22 cellular contexts compared by ENCODE assay signal in the genomic region with DNA sequence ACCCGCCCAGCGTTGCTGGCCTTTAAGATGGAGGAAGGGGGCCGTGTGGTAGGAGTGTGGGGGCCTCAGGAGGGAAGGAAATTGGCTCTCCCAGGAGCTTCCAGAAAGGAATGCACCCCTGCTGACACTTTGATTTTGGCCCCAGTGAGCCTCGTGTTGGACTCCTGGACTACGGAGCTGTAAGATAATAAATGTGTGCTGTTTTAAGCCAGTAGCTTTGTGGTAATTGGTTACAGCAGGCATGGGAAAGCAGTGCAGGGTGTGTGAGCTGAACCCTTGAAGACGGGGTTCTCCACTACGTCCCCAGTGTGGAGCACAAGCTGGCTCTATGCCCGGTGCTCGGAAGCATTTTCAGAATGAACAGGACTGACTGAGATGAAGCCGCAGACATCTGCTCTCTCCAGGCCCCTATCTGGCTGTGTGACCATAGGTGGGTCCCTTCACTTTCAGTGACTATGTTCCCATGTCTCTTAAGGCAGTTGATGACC. TPM values are rescaled to one million over a fixed set of nuclear protein-coding genes. Genes with fewer than 3 reads are reported as not detected.
"Had no signal": no experiment of that assay in that cellular context is flagged by ENCODE, and none has a peak within 500 bp of the region (broad histone marks: within the 10 kb centered on the region; RNA-seq: fewer than 3 reads in every experiment).

No MANE protein-coding gene starts in this region.

- H3K36me3 Mint-ChIP-seq: memory B cell, type B pancreatic cell had no signal

- H3K36me3 ChIP-seq: esophagus muscularis mucosa, gastroesophageal sphincter, heart left ventricle, prostate gland, right atrium auricular region, suprapubic skin had no signal

- DNase-seq: activated CD4-positive, alpha-beta T cell treated with anti-CD3 and anti-CD28 coated beads, Interleukin-2, amount 10 ng/mL, durations not matched to agents 7 days and 5 days; activated CD8-positive, alpha-beta T cell treated with anti-CD3 and anti-CD28 coated beads, Interleukin-2, amount 10 ng/mL, durations not matched to agents 7 days and 5 days; activated naive CD4-positive, alpha-beta T cell treated with anti-CD3 and anti-CD28 coated beads for 36 hours; activated T-cell treated with anti-CD3 and anti-CD28 coated beads, Interleukin-2, amount 50 U/mL, for 24 hours; anterior cingulate cortex; effector CD8-positive, alpha-beta T cell; heart left ventricle; kidney glomerular epithelial cell; nephron progenitor cell; stimulated activated naive CD8-positive, alpha-beta T cell treated with anti-CD3 and anti-CD28 coated beads, Interleukin-15, amount 100 ng/mL, for 72 hours; T1000 had no signal

- H3K4me1 ChIP-seq: esophagus muscularis mucosa, gastroesophageal sphincter, heart left ventricle, prostate gland, right atrium auricular region, suprapubic skin had no signal

- H3K4me1 Mint-ChIP-seq: activated CD4-positive, alpha-beta T cell treated with anti-CD3 and anti-CD28 coated beads, Interleukin-2, amount 10 ng/mL, durations not matched to agents 7 days and 5 days; memory B cell; stimulated activated naive CD8-positive, alpha-beta T cell treated with anti-CD3 and anti-CD28 coated beads, Interleukin-15, amount 100 ng/mL, for 72 hours had no signal

- H3K4me3 Mint-ChIP-seq: activated CD4-positive, alpha-beta T cell treated with anti-CD3 and anti-CD28 coated beads, Interleukin-2, amount 10 ng/mL, durations not matched to agents 7 days and 5 days; activated CD8-positive, alpha-beta T cell treated with anti-CD3 and anti-CD28 coated beads, Interleukin-2, amount 10 ng/mL, durations not matched to agents 7 days and 5 days; activated naive CD4-positive, alpha-beta T cell treated with anti-CD3 and anti-CD28 coated beads for 36 hours; activated T-cell treated with anti-CD3 and anti-CD28 coated beads, Interleukin-2, amount 50 U/mL, for 24 hours; dendritic cell treated with granulocyte-macrophage colony-stimulating factor and Interleukin-4, amounts not matched to agents 40 ng/mL and 50 ng/mL, for 4 days; memory B cell; nephron progenitor cell; stimulated activated naive CD8-positive, alpha-beta T cell treated with anti-CD3 and anti-CD28 coated beads, Interleukin-15, amount 100 ng/mL, for 72 hours; type B pancreatic cell had no signal

- H3K27ac Mint-ChIP-seq: activated CD4-positive, alpha-beta T cell treated with anti-CD3 and anti-CD28 coated beads, Interleukin-2, amount 10 ng/mL, durations not matched to agents 7 days and 5 days; activated CD8-positive, alpha-beta T cell treated with anti-CD3 and anti-CD28 coated beads, Interleukin-2, amount 10 ng/mL, durations not matched to agents 7 days and 5 days; activated naive CD4-positive, alpha-beta T cell treated with anti-CD3 and anti-CD28 coated beads for 36 hours; activated T-cell treated with anti-CD3 and anti-CD28 coated beads, Interleukin-2, amount 50 U/mL, for 24 hours; activated T-helper 2 cell treated with anti-CD3 and anti-CD28 coated beads, Interferon-gamma antibody, Interleukin-2, Interleukin-4, amounts not matched to agents 10 μg/mL and 5 μg/mL and 100 μg/mL, durations not matched to agents 14 hours and 24 hours and 36 hours; dendritic cell treated with granulocyte-macrophage colony-stimulating factor and Interleukin-4, amounts not matched to agents 40 ng/mL and 50 ng/mL, for 4 days; memory B cell; nephron progenitor cell; stimulated activated naive CD8-positive, alpha-beta T cell treated with anti-CD3 and anti-CD28 coated beads, Interleukin-15, amount 100 ng/mL, for 72 hours; type B pancreatic cell had no signal

- H3K27me3 ChIP-seq: esophagus muscularis mucosa, heart left ventricle, right atrium auricular region, suprapubic skin had no signal

- H3K9me3 ChIP-seq: esophagus muscularis mucosa, gastroesophageal sphincter, prostate gland, right atrium auricular region, suprapubic skin had no signal

- H3K27me3 Mint-ChIP-seq: stimulated activated naive CD8-positive, alpha-beta T cell treated with anti-CD3 and anti-CD28 coated beads, Interleukin-15, amount 100 ng/mL, for 72 hours; type B pancreatic cell had no signal

- H3K27ac ChIP-seq: esophagus muscularis mucosa, gastroesophageal sphincter, heart left ventricle, prostate gland, right atrium auricular region, suprapubic skin had no signal

- H3K4me3 ChIP-seq: esophagus muscularis mucosa, gastroesophageal sphincter, heart left ventricle, prostate gland, right atrium auricular region, suprapubic skin had no signal

- ATAC-seq: activated CD4-positive, CD25-positive, alpha-beta regulatory T cell treated with anti-CD3 and anti-CD28 coated beads, Interleukin-2, amount 50 U/mL, for 24 hours; activated CD8-positive, alpha-beta T cell treated with anti-CD3 and anti-CD28 coated beads, Interleukin-2, amount 10 ng/mL, durations not matched to agents 7 days and 5 days; gastroesophageal sphincter; heart left ventricle; stimulated activated naive CD8-positive, alpha-beta T cell treated with anti-CD3 and anti-CD28 coated beads, Interleukin-15, amount 100 ng/mL, for 72 hours had no signal

- H3K9me3 Mint-ChIP-seq: activated CD4-positive, alpha-beta T cell treated with anti-CD3 and anti-CD28 coated beads, Interleukin-2, amount 10 ng/mL, durations not matched to agents 7 days and 5 days; activated naive CD4-positive, alpha-beta T cell treated with anti-CD3 and anti-CD28 coated beads for 36 hours; activated T-cell treated with anti-CD3 and anti-CD28 coated beads, Interleukin-2, amount 50 U/mL, for 24 hours; activated T-helper 2 cell treated with anti-CD3 and anti-CD28 coated beads, Interferon-gamma antibody, Interleukin-2, Interleukin-4, amounts not matched to agents 10 μg/mL and 5 μg/mL and 100 μg/mL, durations not matched to agents 14 hours and 24 hours and 36 hours; dendritic cell treated with granulocyte-macrophage colony-stimulating factor and Interleukin-4, amounts not matched to agents 40 ng/mL and 50 ng/mL, for 4 days; memory B cell; stimulated activated naive CD8-positive, alpha-beta T cell treated with anti-CD3 and anti-CD28 coated beads, Interleukin-15, amount 100 ng/mL, for 72 hours; type B pancreatic cell had no signal

RNA-seq across cellular contexts. Expression of a gene that starts 22.9 kb away (rescaled TPM):
- total RNA-seq: activated CD4-positive, alpha-beta T cell treated with anti-CD3 and anti-CD28 coated beads, Interleukin-2, amount 10 ng/mL, durations not matched to agents 7 days and 5 days; activated CD8-positive, alpha-beta T cell treated with anti-CD3 and anti-CD28 coated beads, Interleukin-2, amount 10 ng/mL, durations not matched to agents 7 days and 5 days; activated naive CD4-positive, alpha-beta T cell treated with anti-CD3 and anti-CD28 coated beads for 36 hours; activated T-helper 2 cell treated with anti-CD3 and anti-CD28 coated beads, Interferon-gamma antibody, Interleukin-2, Interleukin-4, amounts not matched to agents 10 μg/mL and 5 μg/mL and 100 μg/mL, durations not matched to agents 14 hours and 24 hours and 36 hours; T-helper 1 cell treated with Interleukin-12 subunit alpha and Interleukin-12 subunit beta and Interleukin-4 antibody, amounts not matched to agents 30 ng/mL and 1 ng/mL, for 36 hours had no signal
